Comparison of ENCODE assay signal across 20 cellular contexts in genomic region chr9:137818286-137818685, GRCh38. TPM values are rescaled to one million over a fixed set of nuclear protein-coding genes. Genes with fewer than 3 reads are reported as not detected.
"Had no signal": no experiment of that assay in that cellular context is flagged by ENCODE, and none has a peak within 500 bp of the region (broad histone marks: within the 10 kb centered on the region; RNA-seq: fewer than 3 reads in every experiment).

No MANE protein-coding gene starts in this region.

- H3K4me3 Mint-ChIP-seq: mesothelial cell of epicardium; natural killer cell treated with Interleukin-12 subunit alpha and Interleukin-12 subunit beta and Interleukin-15 and Interleukin-18, amount 100 ng/mL, for 72 hours; type B pancreatic cell had no signal

- H3K9me3 ChIP-seq: suprapubic skin, thyroid gland, uterus had no signal

- H3K36me3 ChIP-seq: uterus had no signal

- H3K27ac Mint-ChIP-seq: mesothelial cell of epicardium; natural killer cell treated with Interleukin-12 subunit alpha and Interleukin-12 subunit beta and Interleukin-15 and Interleukin-18, amount 100 ng/mL, for 72 hours; type B pancreatic cell had no signal

- H3K4me1 ChIP-seq: heart left ventricle, right atrium auricular region, sigmoid colon, uterus had no signal

- ATAC-seq: esophagus mucosa; natural killer cell treated with Interleukin-12 subunit alpha and Interleukin-12 subunit beta and Interleukin-15 and Interleukin-18, amount 100 ng/mL, for 72 hours; stimulated activated naive CD8-positive, alpha-beta T cell treated with anti-CD3 and anti-CD28 coated beads, Interleukin-15, Interleukin-2, amounts not matched to agents 100 U/mL and 50 U/mL, for 24 hours had no signal

- H3K27ac ChIP-seq: dorsolateral prefrontal cortex, heart left ventricle, right atrium auricular region, sigmoid colon, skin epidermis, suprapubic skin, thyroid gland, uterus had no signal

- DNase-seq: cortex of kidney; effector CD8-positive, alpha-beta T cell; heart left ventricle; hippocampal formation; kidney glomerular epithelial cell; occipital lobe; sigmoid colon; stimulated activated CD4-positive, alpha-beta T cell treated with anti-CD3 and anti-CD28 coated beads, Interleukin-12 subunit alpha, Interleukin-12 subunit beta, amount 100 ng/mL, for 4 hours; stimulated activated naive CD8-positive, alpha-beta T cell treated with anti-CD3 and anti-CD28 coated beads, Interleukin-15, Interleukin-2, amounts not matched to agents 100 U/mL and 50 U/mL, for 24 hours; thyroid gland; uterus had no signal

- H3K9me3 Mint-ChIP-seq: natural killer cell treated with Interleukin-12 subunit alpha and Interleukin-12 subunit beta and Interleukin-15 and Interleukin-18, amount 100 ng/mL, for 72 hours had no signal

- H3K4me3 ChIP-seq: dorsolateral prefrontal cortex, heart left ventricle, right atrium auricular region, sigmoid colon, skin epidermis, suprapubic skin, thyroid gland, uterus had no signal

- H3K27me3 ChIP-seq: dorsolateral prefrontal cortex, heart left ventricle, right atrium auricular region, sigmoid colon, suprapubic skin, thyroid gland, uterus had no signal

- H3K27me3 Mint-ChIP-seq: natural killer cell treated with Interleukin-12 subunit alpha and Interleukin-12 subunit beta and Interleukin-15 and Interleukin-18, amount 100 ng/mL, for 72 hours; type B pancreatic cell had no signal

RNA-seq across cellular contexts. Expression of gene CACNA1B, which starts 59.3 kb away (rescaled TPM):
- total RNA-seq: esophagus mucosa, lower leg skin had no signal
